8 cellular contexts compared by ENCODE assay signal in the genomic region with DNA sequence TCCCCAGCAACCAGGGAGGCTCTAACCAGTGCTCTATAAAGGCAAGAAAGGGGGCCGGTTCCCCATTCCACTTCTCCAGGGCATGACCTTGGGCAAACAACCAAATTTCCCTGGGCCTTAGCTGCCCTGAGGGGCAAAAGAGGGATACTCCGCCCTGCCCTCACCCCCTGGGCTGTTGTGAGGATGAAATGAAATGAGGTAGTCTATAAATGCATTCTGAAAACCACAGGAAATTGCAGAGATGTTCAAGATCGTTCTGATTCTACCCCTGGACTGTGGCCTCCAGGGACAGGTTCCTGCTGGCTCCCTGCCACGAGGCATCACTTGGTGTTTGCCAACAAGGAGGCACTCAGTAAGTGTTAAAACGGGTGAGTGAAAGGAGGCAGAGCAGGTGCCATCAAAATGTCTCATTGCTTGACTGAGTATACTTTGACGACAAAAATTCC. TPM values are rescaled to one million over a fixed set of nuclear protein-coding genes. Genes with fewer than 3 reads are reported as not detected.
DNase-seq lines count a peak whose midpoint lies in the region; ATAC-seq and TF ChIP-seq lines count a peak whose summit lies in the region.

No MANE protein-coding gene starts in this region.

- POLR2A ChIA-PET in activated CD8-positive, alpha-beta T cell treated with anti-CD3 and anti-CD28 coated beads for 36 hours (lab: Charles Lee), result interaction anchor here (1.1 to 10.5 kb wide), 7 partner anchors 9 to 234 kb away, joined by 3 to 119 read pairs (median 6); no protein-coding TSS in a partner anchor

- H3K4me3 Mint-ChIP-seq in activated CD8-positive, alpha-beta T cell treated with anti-CD3 and anti-CD28 coated beads for 36 hours, result peak overlapping the region; percentile 41
- peak overlapping the region; percentile 44 for H3K4me3 Mint-ChIP-seq in type B pancreatic cell

- H3K27ac Mint-ChIP-seq in activated CD8-positive, alpha-beta T cell treated with anti-CD3 and anti-CD28 coated beads for 36 hours, result peak overlapping the region; percentile 92
- peak overlapping the region; percentile 64 for H3K27ac Mint-ChIP-seq in type B pancreatic cell

- CTCF ChIA-PET in activated CD8-positive, alpha-beta T cell treated with anti-CD3 and anti-CD28 coated beads for 36 hours (lab: Charles Lee), result interaction anchor here (3.8 kb wide), 1 partner anchor 24 kb away, joined by 16 read pairs; no protein-coding TSS in a partner anchor

- ATAC-seq in activated CD8-positive, alpha-beta T cell treated with anti-CD3 and anti-CD28 coated beads for 36 hours, result peak; percentile 4
- ATAC-seq in left ventricle myocardium superior, result peak; percentile 22

- TF ChIP-seq CTCF in activated CD8-positive, alpha-beta T cell treated with anti-CD3 and anti-CD28 coated beads for 36 hours (IDR thresholded peaks at IDR 0.05), result no peak
- no peak for TF ChIP-seq CTCF in type B pancreatic cell (conservative IDR thresholded peaks at IDR 0.05)

- no peaks in the 10 kb centered on the region for H3K9me3 Mint-ChIP-seq in activated CD8-positive, alpha-beta T cell treated with anti-CD3 and anti-CD28 coated beads for 36 hours
- H3K9me3 Mint-ChIP-seq in type B pancreatic cell, result no peaks in the 10 kb centered on the region

- intact Hi-C loops in activated CD8-positive, alpha-beta T cell treated with anti-CD3 and anti-CD28 coated beads for 36 hours (cut with micrococcal nuclease), result loop anchor here (5.0 to 10.0 kb wide), 3 partner anchors 77 to 479 kb away; partner anchors contain the start of gene POMT1
- intact Hi-C loops in left ventricle myocardium superior (cut with micrococcal nuclease), result loop anchor here (10.0 kb wide), 2 partner anchors 59 to 139 kb away; no protein-coding TSS in a partner anchor

- H3K36me3 Mint-ChIP-seq in activated CD8-positive, alpha-beta T cell treated with anti-CD3 and anti-CD28 coated beads for 36 hours (ENCODE audit: low read depth), result peaks cover 39% of the 10 kb centered on the region
- peaks cover 9% of the 10 kb centered on the region for H3K36me3 Mint-ChIP-seq in type B pancreatic cell

- H3K4me1 Mint-ChIP-seq in activated CD8-positive, alpha-beta T cell treated with anti-CD3 and anti-CD28 coated beads for 36 hours (ENCODE audit: low read depth), result peaks cover 86% of the 10 kb centered on the region
- H3K4me1 Mint-ChIP-seq in type B pancreatic cell (ENCODE audit: unreplicated experiment), result peaks cover 64% of the 10 kb centered on the region

- DNase-seq in ELR (ENCODE audit: low read depth) (peak; percentile 37), MV-4-11 (lab: John Stamatoyannopoulos, UW) (peak; percentile 77), left ventricle myocardium superior (peak; percentile 75), type B pancreatic cell (ENCODE audit: extremely low spot score, unreplicated experiment) (no peak), GOT3 (lab: John Stamatoyannopoulos, UW) (no peak), GDM1 (lab: John Stamatoyannopoulos, UW) (no peak), RKO (ENCODE audit: low spot score) (no peak)
- peak; percentile 68 for DNase-seq in activated CD8-positive, alpha-beta T cell treated with anti-CD3 and anti-CD28 coated beads for 36 hours

- no peaks in the 10 kb centered on the region for H3K27me3 Mint-ChIP-seq in activated CD8-positive, alpha-beta T cell treated with anti-CD3 and anti-CD28 coated beads for 36 hours
- H3K27me3 Mint-ChIP-seq in type B pancreatic cell, result no peaks in the 10 kb centered on the region

RNA-seq across cellular contexts. Expression of gene RAPGEF1, which starts 5.7 kb away (rescaled TPM):
- 10 to 100 TPM; 84.5 to 85.2 TPM for total RNA-seq in activated CD8-positive, alpha-beta T cell treated with anti-CD3 and anti-CD28 coated beads for 36 hours
- total RNA-seq in left ventricle myocardium superior (156 TPM), type B pancreatic cell (ENCODE audit: low replicate concordance) (45.9 and 51.5 TPM in 2 replicates)

Comparison
In these comparisons a context has a peak if more than half of its experiments do, and no peak if none do; other contexts are left out.
1. DNase-seq: peak in ELR (single experiment), MV-4-11 (single experiment), activated CD8-positive, alpha-beta T cell treated with anti-CD3 and anti-CD28 coated beads for 36 hours (single experiment) and left ventricle myocardium superior (single experiment); none in type B pancreatic cell (single experiment), GOT3 (single experiment), GDM1 (single experiment) and RKO (single experiment).